21 cellular contexts compared by ENCODE assay signal in the genomic region with DNA sequence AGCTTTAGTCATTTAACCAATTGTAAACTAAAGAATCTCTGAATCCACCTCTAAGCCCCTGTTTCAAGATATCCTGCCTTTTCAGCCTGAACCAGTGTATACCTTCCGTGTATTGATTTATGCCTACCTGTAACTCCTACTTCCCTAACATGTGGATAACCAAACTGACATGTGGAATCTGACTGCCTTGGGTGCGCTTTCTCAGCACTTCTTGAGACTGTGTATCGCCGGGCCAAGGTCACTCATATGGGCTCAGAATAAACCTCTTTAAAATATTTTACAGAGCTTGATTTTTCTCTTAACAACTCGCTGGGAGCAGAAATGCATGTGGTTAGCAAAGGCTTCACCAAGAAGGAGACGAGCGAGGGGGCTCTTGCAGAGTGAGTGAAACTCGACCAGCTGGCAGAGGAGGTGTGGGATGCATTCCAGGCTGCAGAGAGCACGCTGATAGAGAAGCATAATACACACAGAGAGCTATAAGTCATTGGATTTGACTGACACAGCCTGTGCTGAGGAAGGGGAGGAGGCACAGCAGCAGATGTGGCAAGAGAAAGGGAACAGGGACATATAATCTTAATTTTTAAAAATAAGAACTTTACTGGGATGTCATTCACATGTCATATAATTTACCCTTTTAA.
DNase-seq lines count a peak whose midpoint lies in the region; ATAC-seq and TF ChIP-seq lines count a peak whose summit lies in the region.
"Had no signal": no experiment of that assay in that cellular context is flagged by ENCODE, and none has a peak within 500 bp of the region (broad histone marks: within the 10 kb centered on the region; RNA-seq: fewer than 3 reads in every experiment).

No MANE protein-coding gene starts in this region.

- H3K79me2 ChIP-seq in mammary epithelial cell (ENCODE audit: insufficient read depth, low read length) = no peaks in the 10 kb centered on the region

- H3K27ac ChIP-seq in mammary epithelial cell (ENCODE audit: insufficient read depth, low read depth, low read length) = no peak overlapping the region
- H3K27ac ChIP-seq: dorsolateral prefrontal cortex, epithelial cell of prostate, gastroesophageal sphincter had no signal

- H3K27me3 ChIP-seq in BE2C (no peaks in the 10 kb centered on the region), mammary epithelial cell (ENCODE audit: insufficient read depth, low read length) (no peaks in the 10 kb centered on the region)
- H3K27me3 ChIP-seq: gastroesophageal sphincter had no signal

- dilution Hi-C loops in mammary epithelial cell (cut with HindIII; ENCODE audit: low sequenced_read_pairs) = loop anchor here (5.0 kb wide), 1 partner anchor 67 kb away; no protein-coding TSS in a partner anchor

- H2AFZ ChIP-seq in mammary epithelial cell (ENCODE audit: low read depth, low read length) = no peak overlapping the region

- no peak overlapping the region for H3K4me2 ChIP-seq in mammary epithelial cell (ENCODE audit: insufficient read depth, low read depth, low read length)

- 19% methylated on average over 9 of the region's 9 CpGs for WGBS in mammary epithelial cell (ENCODE audit: low coverage, missing lambda C conversion rate)

- no peaks in the 10 kb centered on the region for H4K20me1 ChIP-seq in mammary epithelial cell (ENCODE audit: insufficient read depth, low read length)

- no peak overlapping the region for H3K4me3 ChIP-seq in BE2C (ENCODE audit: low read depth, low read length)
- H3K4me3 ChIP-seq in mammary epithelial cell (replicated peaks in 1 of 3; ENCODE audit: insufficient read depth in 1 of 3, low read depth in 2 of 3, low read length in 3 of 3) = no peak overlapping the region
- H3K4me3 ChIP-seq: dorsolateral prefrontal cortex, gastroesophageal sphincter had no signal

- peaks cover 4% of the 10 kb centered on the region; the same call in 1 of the 2 replicates for H3K9me3 ChIP-seq in BE2C
- H3K9me3 ChIP-seq in mammary epithelial cell (replicated peaks; ENCODE audit: insufficient read depth, low read length) = no peaks in the 10 kb centered on the region
- H3K9me3 ChIP-seq: gastroesophageal sphincter had no signal

- no peak overlapping the region for H3K9ac ChIP-seq in mammary epithelial cell (ENCODE audit: insufficient read depth, low read length)

- TF ChIP-seq CTCF in BE2C (IDR thresholded peaks at IDR 0.05; ENCODE audit: low read depth, low read length) (no peak), mammary epithelial cell (conservative IDR thresholded peaks at IDR 0.05 in 1 of 2, IDR thresholded peaks at IDR 0.05 in 1 of 2; ENCODE audit: extremely low read depth in 1 of 2, insufficient read depth in 1 of 2, low read depth in 1 of 2, low read length in 2 of 2) (no peak)

- intact Hi-C loops in left ventricle myocardium superior (cut with micrococcal nuclease) (no loop called here), mammary epithelial cell (cut with micrococcal nuclease) (no loop called here)

- in situ Hi-C loops in mammary epithelial cell (cut with MboI; ENCODE audit: low sequenced_read_pairs in 2 of 2) = no loop called here

- CTCF ChIA-PET in mammary epithelial cell (lab: Charles Lee; ENCODE audit: low non-redundant PET) = no interaction called here

- H3K36me3 ChIP-seq in BE2C (no peaks in the 10 kb centered on the region), mammary epithelial cell (ENCODE audit: insufficient read depth, low read length) (no peaks in the 10 kb centered on the region)
- H3K36me3 ChIP-seq: gastroesophageal sphincter had no signal

- peaks cover 14% of the 10 kb centered on the region for H3K4me1 ChIP-seq in BE2C
- H3K4me1 ChIP-seq in mammary epithelial cell (ENCODE audit: insufficient read depth, low read length) = no peaks in the 10 kb centered on the region
- H3K4me1 ChIP-seq: gastroesophageal sphincter had no signal

- ATAC-seq in left ventricle myocardium superior (peak; percentile 82), GM19351 (IDR thresholded peaks at IDR 0.05; ENCODE audit: unreplicated experiment) (no peak), HG02884 (IDR thresholded peaks at IDR 0.05; ENCODE audit: unreplicated experiment) (no peak)
- ATAC-seq: gastroesophageal sphincter; natural killer cell treated with Interleukin-12 subunit alpha and Interleukin-12 subunit beta and Interleukin-15 and Interleukin-18, amount 100 ng/mL, for 72 hours; T-cell had no signal

- DNase-seq in BE2C (peak; percentile 11), NCI-H1694 treated with DMSO at 0.1 percent for 48 hours (lab: John Stamatoyannopoulos, UW) (peak; percentile 62), astrocyte of the hippocampus (ENCODE audit: low read depth, low spot score) (peak; percentile 16), left ventricle myocardium superior (no peak), mammary epithelial cell (no peak), HCEC 1CT (no peak)
- DNase-seq: activated CD4-positive, alpha-beta T cell treated with anti-CD3 and anti-CD28 coated beads, Interleukin-2, amount 10 ng/mL, durations not matched to agents 7 days and 5 days; CD4-positive, CD25-positive, alpha-beta regulatory T cell; dorsolateral prefrontal cortex; MV-4-11; NCI-H2029; NCI-H526; small intestine; stimulated activated CD4-positive, alpha-beta T cell treated with anti-CD3 and anti-CD28 coated beads, Interleukin-2, amount 100 ng/mL, for 48 hours; stimulated activated naive CD4-positive, alpha-beta T cell treated with Interleukin-2 at 50 U/mL for 16 hours; T-cell had no signal

- no TSS peak for BruUV-seq in mammary epithelial cell (replicated peaks; lab: Mats Ljungman, UMichigan)

Comparison
In these comparisons a context has a peak if more than half of its experiments do, and no peak if none do; other contexts are left out.
1. DNase-seq: peak in BE2C (single experiment), NCI-H1694 treated with DMSO at 0.1 percent for 48 hours (single experiment) and astrocyte of the hippocampus (single experiment); none in left ventricle myocardium superior (single experiment), mammary epithelial cell (single experiment) and HCEC 1CT (single experiment).